1 cellular context compared by ENCODE assay signal in the genomic region with DNA sequence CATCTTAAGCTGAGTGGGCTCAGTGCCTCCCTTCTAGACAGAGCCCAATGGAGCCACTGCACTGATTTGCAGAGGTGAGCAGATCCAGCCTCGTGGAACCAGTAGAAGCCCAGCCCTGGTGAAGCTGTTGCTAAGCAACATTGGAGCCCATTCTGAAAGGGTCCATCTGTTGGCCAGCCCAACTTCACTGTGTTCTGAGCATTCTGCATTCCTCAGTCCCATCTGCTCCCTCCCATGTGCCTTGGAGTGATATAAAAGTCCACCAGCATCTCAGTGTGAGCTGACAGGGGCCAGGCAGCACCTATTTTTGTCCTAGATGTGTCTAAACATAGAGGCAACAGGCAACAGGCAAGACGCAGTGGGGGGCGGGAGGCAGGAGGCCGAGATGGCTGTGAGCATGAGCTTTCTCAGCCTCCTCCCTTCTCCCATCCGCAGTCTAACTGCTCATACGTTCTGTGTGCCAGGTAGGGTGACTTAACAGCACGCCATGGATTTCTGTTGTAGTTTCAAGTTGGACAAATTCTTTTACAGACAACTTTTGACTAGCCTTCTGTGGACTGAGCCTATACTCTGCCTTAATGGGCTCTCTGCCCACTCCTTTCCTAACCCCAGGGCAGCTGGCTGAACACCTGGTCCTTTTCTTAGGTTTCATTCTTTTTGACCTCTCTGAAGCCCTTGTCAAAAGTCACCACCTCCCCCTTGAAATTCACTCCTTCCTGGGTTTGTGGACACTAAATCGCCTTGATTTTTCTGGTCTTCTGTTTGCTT.
TF ChIP-seq lines count a peak whose summit lies in the region.

No MANE protein-coding gene starts in this region.

TF ChIP-seq in A549, 52 proteins besides CTCF, POLR2A, EP300 and RAD21 (continued from another document):
- TF ChIP-seq, protein P1, sequence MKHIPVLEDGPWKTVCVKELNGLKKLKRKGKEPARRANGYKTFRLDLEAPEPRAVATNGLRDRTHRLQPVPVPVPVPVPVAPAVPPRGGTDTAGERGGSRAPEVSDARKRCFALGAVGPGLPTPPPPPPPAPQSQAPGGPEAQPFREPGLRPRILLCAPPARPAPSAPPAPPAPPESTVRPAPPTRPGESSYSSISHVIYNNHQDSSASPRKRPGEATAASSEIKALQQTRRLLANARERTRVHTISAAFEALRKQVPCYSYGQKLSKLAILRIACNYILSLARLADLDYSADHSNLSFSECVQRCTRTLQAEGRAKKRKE (CRISPR knock-in tag; IDR thresholded peaks at IDR 0.05; ENCODE audit: low read depth) = no peak
- TF ChIP-seq, protein P2, sequence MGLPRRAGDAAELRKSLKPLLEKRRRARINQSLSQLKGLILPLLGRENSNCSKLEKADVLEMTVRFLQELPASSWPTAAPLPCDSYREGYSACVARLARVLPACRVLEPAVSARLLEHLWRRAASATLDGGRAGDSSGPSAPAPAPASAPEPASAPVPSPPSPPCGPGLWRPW (IDR thresholded peaks at IDR 0.05) = no peak
- TF ChIP-seq NPAS2 (CRISPR knock-in tag; IDR thresholded peaks at IDR 0.05; ENCODE audit: borderline replicate concordance) (no peak), TFCP2L1 (CRISPR knock-in tag; IDR thresholded peaks at IDR 0.05) (no peak)
